ENCODE assay signal across 1 cellular context in genomic region chr10:100998991-100999741, GRCh38.
TF ChIP-seq lines count a peak whose summit lies in the region.

No MANE protein-coding gene starts in this region.

TF ChIP-seq in HepG2, 621 proteins besides CTCF, POLR2A, EP300 and RAD21 (continued from another document and continues in another):
- TF ChIP-seq ZNF513 (CRISPR knock-in tag; conservative IDR thresholded peaks at IDR 0.05) = no peak
- TF ChIP-seq ZNF546 (CRISPR knock-in tag; conservative IDR thresholded peaks at IDR 0.05) = no peak
- TF ChIP-seq ZNF780A (CRISPR knock-in tag; IDR thresholded peaks at IDR 0.05) = peak; percentile 81; the same call in 1 of the 2 replicates
- 0 out of 2 replicates have a peak, but pooled peaks have one; percentile 38 for TF ChIP-seq ISX (CRISPR knock-in tag; conservative IDR thresholded peaks at IDR 0.05)
- peak; percentile 87; the same call in 1 of the 2 replicates for TF ChIP-seq ZGPAT (CRISPR knock-in tag; IDR thresholded peaks at IDR 0.05)
- TF ChIP-seq MAFF (IDR thresholded peaks at IDR 0.05; ENCODE audit: low read depth, low read length) = no peak
- TF ChIP-seq ZNF10 (CRISPR knock-in tag; IDR thresholded peaks at IDR 0.05; ENCODE audit: borderline replicate concordance, low read depth) = no peak
- TF ChIP-seq ZNF558 (CRISPR knock-in tag; IDR thresholded peaks at IDR 0.05; ENCODE audit: borderline replicate concordance) = no peak
- TF ChIP-seq ZNF276 (CRISPR knock-in tag; IDR thresholded peaks at IDR 0.05; ENCODE audit: low read depth) = no peak
- TF ChIP-seq IRX3 (CRISPR knock-in tag; IDR thresholded peaks at IDR 0.05; ENCODE audit: borderline replicate concordance, low read depth) = no peak; the same call in 1 of the 2 replicates
- TF ChIP-seq SNAPC4 (CRISPR knock-in tag; IDR thresholded peaks at IDR 0.05) = no peak; the same call in 1 of the 2 replicates
- peak; percentile 27; the same call in 1 of the 2 replicates for TF ChIP-seq SAP130 (CRISPR knock-in tag; IDR thresholded peaks at IDR 0.05; ENCODE audit: low read depth)
- no peak for TF ChIP-seq ZNF547 (CRISPR knock-in tag; IDR thresholded peaks at IDR 0.05)
- TF ChIP-seq PTBP1 (IDR thresholded peaks at IDR 0.05; ENCODE audit: low read depth, low read length, poor library complexity, severe bottlenecking) = no peak
- no peak for TF ChIP-seq FOSL2 (CRISPR knock-in tag; IDR thresholded peaks at IDR 0.05)
- TF ChIP-seq ZSCAN5A (CRISPR knock-in tag; IDR thresholded peaks at IDR 0.05; ENCODE audit: borderline replicate concordance) = peak; percentile 66; the same call in 1 of the 2 replicates
- no peak for TF ChIP-seq ZSCAN30 (CRISPR knock-in tag; IDR thresholded peaks at IDR 0.05)
- peak; percentile 47 for TF ChIP-seq ZNF607 (CRISPR knock-in tag; IDR thresholded peaks at IDR 0.05; ENCODE audit: borderline replicate concordance)
- no peak for TF ChIP-seq DR1 (CRISPR knock-in tag; IDR thresholded peaks at IDR 0.05)
- no peak for TF ChIP-seq ATF7 (IDR thresholded peaks at IDR 0.05)
- TF ChIP-seq ATF7 (CRISPR knock-in tag; IDR thresholded peaks at IDR 0.05) = 0 out of 2 replicates have a peak, but pooled peaks have one; percentile 22
- 0 out of 4 replicates have a peak, but pooled peaks of 1 of the 2 experiments have one; percentile 57 for TF ChIP-seq KLF16 (CRISPR knock-in tag; IDR thresholded peaks at IDR 0.05)
- TF ChIP-seq GABPA (IDR thresholded peaks at IDR 0.05; ENCODE audit: low read depth, low read length) = no peak
- TF ChIP-seq GABPA (CRISPR knock-in tag; IDR thresholded peaks at IDR 0.05; ENCODE audit: low read depth) = no peak
- TF ChIP-seq NFKB2 (CRISPR knock-in tag; IDR thresholded peaks at IDR 0.05; ENCODE audit: borderline replicate concordance) = peak; percentile 69; the same call in 1 of the 2 replicates
- TF ChIP-seq ZNF883 (CRISPR knock-in tag; IDR thresholded peaks at IDR 0.05; ENCODE audit: not compliant biosample characterization) = no peak
- TF ChIP-seq AGO2 (optimal IDR thresholded peaks at IDR 0.05; ENCODE audit: low read depth, low read length) = peak; percentile 98
- TF ChIP-seq HOMEZ (CRISPR knock-in tag; IDR thresholded peaks at IDR 0.05; ENCODE audit: low read depth) = peak; percentile 17; the same call in 1 of the 2 replicates
- TF ChIP-seq ZNF784 (CRISPR knock-in tag; IDR thresholded peaks at IDR 0.05; ENCODE audit: borderline replicate concordance) = peak; percentile 88; the same call in 1 of the 2 replicates
- TF ChIP-seq WIZ (CRISPR knock-in tag; IDR thresholded peaks at IDR 0.05) = peak; percentile 89; the same call in 1 of the 2 replicates
- peak; percentile 53; the same call in 1 of the 2 replicates for TF ChIP-seq FOXK1 (CRISPR knock-in tag; IDR thresholded peaks at IDR 0.05; ENCODE audit: borderline replicate concordance, low read depth)
- no peak for TF ChIP-seq BRCA1 (CRISPR knock-in tag; IDR thresholded peaks at IDR 0.05)
- TF ChIP-seq PCBP1 (IDR thresholded peaks at IDR 0.05; ENCODE audit: borderline replicate concordance, low read depth, low read length) = no peak
- TF ChIP-seq NAIF1 (CRISPR knock-in tag; IDR thresholded peaks at IDR 0.05; ENCODE audit: borderline replicate concordance) = no peak
- no peak for TF ChIP-seq MTA3 (CRISPR knock-in tag; IDR thresholded peaks at IDR 0.05)
- TF ChIP-seq SPEN (CRISPR knock-in tag; IDR thresholded peaks at IDR 0.05; ENCODE audit: low read depth) = peak; percentile 53; the same call in 1 of the 2 replicates
- TF ChIP-seq TAF15 (IDR thresholded peaks at IDR 0.05; ENCODE audit: low read depth, low read length, poor library complexity, severe bottlenecking) = peak; percentile 88
- no peak; the same call in 1 of the 2 replicates for TF ChIP-seq ZNF414 (CRISPR knock-in tag; IDR thresholded peaks at IDR 0.05)
- TF ChIP-seq ZNF749 (CRISPR knock-in tag; IDR thresholded peaks at IDR 0.05; ENCODE audit: borderline replicate concordance) = no peak
- no peak for TF ChIP-seq ZNF101 (CRISPR knock-in tag; IDR thresholded peaks at IDR 0.05; ENCODE audit: borderline replicate concordance, low read depth)
- TF ChIP-seq ZNF574 (CRISPR knock-in tag; IDR thresholded peaks at IDR 0.05) = peak; percentile 42; the same call in 1 of the 2 replicates
- no peak for TF ChIP-seq NONO (IDR thresholded peaks at IDR 0.05)
- TF ChIP-seq NONO (CRISPR knock-in tag; conservative IDR thresholded peaks at IDR 0.05) = peak; percentile 82
